In genomic region chr11:45285931-45286632, GRCh38 we compare ENCODE assay signal across 10 cellular contexts. TPM values are rescaled to one million over a fixed set of nuclear protein-coding genes. Genes with fewer than 3 reads are reported as not detected.
A peak's percentile ranks its signal among the peaks of the same experiment; 100 is the strongest.
DNase-seq lines count a peak whose midpoint lies in the region; ATAC-seq, FAIRE-seq and TF ChIP-seq lines count a peak whose summit lies in the region.
"Had no signal": no experiment of that assay in that cellular context is flagged by ENCODE, and none has a peak within 500 bp of the region (broad histone marks: within the 10 kb centered on the region; RNA-seq: fewer than 3 reads in every experiment).

TSS of gene SYT13 (minus strand) at chr11:45286341. CDS start at chr11:45286207, 134 bp downstream.

- CTCF ChIA-PET in CD8-positive, alpha-beta T cell (lab: Charles Lee), result interaction anchor here (0.5 to 7.7 kb wide), 4 partner anchors 53 to 359 kb away, joined by 3 to 48 read pairs (median 5); no protein-coding TSS in a partner anchor

- FAIRE-seq in urothelium cell line (lab: Jason Lieb, UNC), result no peak
- FAIRE-seq: G401.6 had no signal

- peaks cover 3% of the 10 kb centered on the region for H3K4me1 Mint-ChIP-seq in CD8-positive, alpha-beta T cell (ENCODE audit: low read depth)

- H3K4me3 ChIP-seq in neuron (ENCODE audit: low read length), result peak within 1 kb of the TSS; percentile 18
- H3K4me3 ChIP-seq in CD8-positive, alpha-beta T cell (ENCODE audit: low read depth, low read length), result no peak within 1 kb of the TSS

- no peak within 1 kb of the TSS for H3K4me3 Mint-ChIP-seq in CD8-positive, alpha-beta T cell

- no peak within 1 kb of the TSS for H3K27ac Mint-ChIP-seq in CD8-positive, alpha-beta T cell
- H3K27ac Mint-ChIP-seq in activated naive CD4-positive, alpha-beta T cell treated with anti-CD3 and anti-CD28 coated beads, Interleukin-2, amount 50 U/mL, for 72 hours, result no peak within 1 kb of the TSS
- H3K27ac Mint-ChIP-seq: activated T-cell treated with anti-CD3 and anti-CD28 coated beads, Interleukin-2, amount 50 U/mL, for 72 hours had no signal

- peaks cover 51% of the 10 kb centered on the region for H3K27me3 Mint-ChIP-seq in CD8-positive, alpha-beta T cell (ENCODE audit: low read depth)

- intact Hi-C loops in CD8-positive, alpha-beta T cell (cut with DNase I, micrococcal nuclease), result no loop called here

- POLR2A ChIA-PET in CD8-positive, alpha-beta T cell (lab: Charles Lee), result interaction anchor here (1.1 kb wide), 1 partner anchor 201 kb away, joined by 3 read pairs; no protein-coding TSS in a partner anchor

- H3K4me1 ChIP-seq in neuron (ENCODE audit: insufficient read depth, low read length), result no peaks in the 10 kb centered on the region
- no peaks in the 10 kb centered on the region for H3K4me1 ChIP-seq in CD8-positive, alpha-beta T cell (ENCODE audit: insufficient read depth, low read length)

- TF ChIP-seq CTCF in CD8-positive, alpha-beta T cell (IDR thresholded peaks at IDR 0.05), result no peak

- H3K9me3 ChIP-seq in neuron (ENCODE audit: low read length), result peaks cover 2% of the 10 kb centered on the region
- H3K9me3 ChIP-seq in CD8-positive, alpha-beta T cell (ENCODE audit: low read length), result no peaks in the 10 kb centered on the region

- H3K27ac ChIP-seq in CD8-positive, alpha-beta T cell (ENCODE audit: low read depth, low read length), result no peak within 1 kb of the TSS

- H3K36me3 Mint-ChIP-seq in CD8-positive, alpha-beta T cell, result no peaks in the 10 kb centered on the region
- no peaks in the 10 kb centered on the region for H3K36me3 Mint-ChIP-seq in activated naive CD4-positive, alpha-beta T cell treated with anti-CD3 and anti-CD28 coated beads, Interleukin-2, amount 50 U/mL, for 72 hours

- no peaks in the 10 kb centered on the region for H3K36me3 ChIP-seq in neuron (ENCODE audit: insufficient read depth, low read length)
- no peaks in the 10 kb centered on the region for H3K36me3 ChIP-seq in CD8-positive, alpha-beta T cell (ENCODE audit: insufficient read depth, low read length)

- DNase-seq in DMS53 treated with DMSO at 0.1 percent for 48 hours (lab: John Stamatoyannopoulos, UW; ENCODE audit: unreplicated experiment), result peak; percentile 39
- DNase-seq in NCI-H345 treated with DMSO at 0.1 percent for 48 hours (lab: John Stamatoyannopoulos, UW; ENCODE audit: unreplicated experiment), result peak; percentile 44
- peak; percentile 19 for DNase-seq in glomerular visceral epithelial cell (ENCODE audit: extremely low spot score)
- no peak for DNase-seq in CD8-positive, alpha-beta T cell
- DNase-seq in activated naive CD4-positive, alpha-beta T cell treated with anti-CD3 and anti-CD28 coated beads, Interleukin-2, amount 50 U/mL, for 72 hours (ENCODE audit: low spot score in 2 of 2), result no peak
- no peak for DNase-seq in stimulated activated CD4-positive, alpha-beta T cell treated with anti-CD3 and anti-CD28 coated beads, Interleukin-4, amount 100 ng/mL, for 24 hours
- no peak for DNase-seq in urothelium cell line (ENCODE audit: low spot score)
- DNase-seq: activated T-cell treated with anti-CD3 and anti-CD28 coated beads, Interleukin-2, amount 50 U/mL, for 72 hours had no signal

- H3K27me3 ChIP-seq in neuron (ENCODE audit: insufficient read depth, low read length), result peaks cover 58% of the 10 kb centered on the region
- H3K27me3 ChIP-seq in CD8-positive, alpha-beta T cell (ENCODE audit: insufficient read depth, low read length), result peaks cover 9% of the 10 kb centered on the region

- H3K9me3 Mint-ChIP-seq in CD8-positive, alpha-beta T cell, result no peaks in the 10 kb centered on the region
- no peaks in the 10 kb centered on the region for H3K9me3 Mint-ChIP-seq in activated naive CD4-positive, alpha-beta T cell treated with anti-CD3 and anti-CD28 coated beads, Interleukin-2, amount 50 U/mL, for 72 hours

- ATAC-seq in CD8-positive, alpha-beta T cell, result no peak
- ATAC-seq in activated naive CD4-positive, alpha-beta T cell treated with anti-CD3 and anti-CD28 coated beads, Interleukin-2, amount 50 U/mL, for 72 hours, result no peak
- ATAC-seq: activated T-cell treated with anti-CD3 and anti-CD28 coated beads, Interleukin-2, amount 50 U/mL, for 72 hours had no signal

- no peak within 1 kb of the TSS for H2AFZ ChIP-seq in neuron (ENCODE audit: low read depth, low read length)

RNA-seq across cellular contexts. Expression of gene SYT13, which starts in this region (rescaled TPM):
- not detected for total RNA-seq in CD8-positive, alpha-beta T cell
- not detected for total RNA-seq in activated naive CD4-positive, alpha-beta T cell treated with anti-CD3 and anti-CD28 coated beads, Interleukin-2, amount 50 U/mL, for 72 hours
- total RNA-seq: activated T-cell treated with anti-CD3 and anti-CD28 coated beads, Interleukin-2, amount 50 U/mL, for 72 hours had no signal

Comparison
In these comparisons a context has a peak if more than half of its experiments do, and no peak if none do; other contexts are left out.
1. DNase-seq: peak in DMS53 treated with DMSO at 0.1 percent for 48 hours (single experiment), NCI-H345 treated with DMSO at 0.1 percent for 48 hours (single experiment) and glomerular visceral epithelial cell (single experiment); none in CD8-positive, alpha-beta T cell (0 of 7), activated naive CD4-positive, alpha-beta T cell treated with anti-CD3 and anti-CD28 coated beads, Interleukin-2, amount 50 U/mL, for 72 hours (0 of 2), stimulated activated CD4-positive, alpha-beta T cell treated with anti-CD3 and anti-CD28 coated beads, Interleukin-4, amount 100 ng/mL, for 24 hours (single experiment) and urothelium cell line (single experiment).